18 cellular contexts compared by ENCODE assay signal in genomic region chr10:131176907-131177306, GRCh38.
DNase-seq lines count a peak whose midpoint lies in the region; ATAC-seq, FAIRE-seq and TF ChIP-seq lines count a peak whose summit lies in the region.
"Had no signal": no experiment of that assay in that cellular context is flagged by ENCODE, and none has a peak within 500 bp of the region (broad histone marks: within the 10 kb centered on the region; RNA-seq: fewer than 3 reads in every experiment).

No MANE protein-coding gene starts in this region.

- no peak overlapping the region; the same call in 1 of the 2 replicates for H2BK20ac ChIP-seq in H1 (ENCODE audit: low read length)

- peak overlapping the region; percentile 64 for H3K27ac ChIP-seq in BLaER1
- H3K27ac ChIP-seq in H1 (ENCODE audit: low read depth, low read length): no peak overlapping the region
- H3K27ac ChIP-seq: KMS-11 had no signal

- H4K5ac ChIP-seq in H1 (ENCODE audit: insufficient read length, low read depth, low read length): no peak overlapping the region

- H3K9me3 ChIP-seq in BLaER1: no peaks in the 10 kb centered on the region
- H3K9me3 ChIP-seq in H1 (ENCODE audit: insufficient read depth in 2 of 2, low read depth in 1 of 2, low read length in 1 of 2): peaks cover 0 to 9% of the 10 kb centered on the region in 2 experiments; a peak in 1 of 4 replicates

- H3K18ac ChIP-seq in H1 (ENCODE audit: extremely low read depth, low read length): no peak overlapping the region

- H3K36me3 ChIP-seq in BLaER1 (no peaks in the 10 kb centered on the region), H1 (ENCODE audit: control insufficient read depth in 2 of 4, insufficient read depth in 4 of 4, low read length in 3 of 4) (no peaks in the 10 kb centered on the region)

- CTCF ChIA-PET in H1 (lab: Charles Lee; ENCODE audit: partially characterized antibody): no interaction called here

- H3K4ac ChIP-seq in H1 (replicated peaks; ENCODE audit: insufficient read length, low read depth, low read length): no peak overlapping the region

- H3K4me3 ChIP-seq in BLaER1: no peak overlapping the region
- H3K4me3 ChIP-seq in H1 (ENCODE audit: extremely low read depth in 1 of 4, insufficient read depth in 2 of 4, low read depth in 3 of 4, low read length in 4 of 4): no peak overlapping the region

- no peak overlapping the region for H3K4me3 Mint-ChIP-seq in naive thymus-derived CD8-positive, alpha-beta T cell
- H3K4me3 Mint-ChIP-seq: B cell; CD4-positive, CD25-positive, alpha-beta regulatory T cell; CD8-positive, alpha-beta memory T cell; HFFc6 had no signal

- FAIRE-seq in HTR-8/SVneo (lab: Jason Lieb, UNC) (peak; percentile 36), H1 (lab: Jason Lieb, UNC) (no peak)
- FAIRE-seq: D721Med, G401.6 had no signal

- no peak overlapping the region for H3K9ac ChIP-seq in BLaER1
- no peak overlapping the region; a peak in 1 of 7 replicates for H3K9ac ChIP-seq in H1 (replicated peaks in 1 of 4; ENCODE audit: extremely low read depth in 1 of 4, low read depth in 3 of 4, low read length in 3 of 4)
- H3K9ac ChIP-seq: KMS-11 had no signal

- H3K27me3 ChIP-seq in BLaER1 (no peaks in the 10 kb centered on the region), H1 (replicated peaks in 1 of 4; ENCODE audit: control insufficient read depth in 3 of 4, extremely low read depth in 1 of 4, insufficient read depth in 3 of 4, low read length in 3 of 4) (peaks cover 0 to 3% (median 0%) of the 10 kb centered on the region in 4 experiments; a peak in 1 of 7 replicates)

- no peak for DNase-seq in HTR-8/SVneo (ENCODE audit: insufficient read length, low spot score)
- no peak for DNase-seq in H1 (ENCODE audit: low read depth in 1 of 2, low spot score in 2 of 2)
- peak; percentile 22 for DNase-seq in posterior vena cava (ENCODE audit: low spot score)
- DNase-seq in GM20000 (ENCODE audit: low spot score): no peak
- no peak for DNase-seq in naive thymus-derived CD8-positive, alpha-beta T cell
- no peak for DNase-seq in NCI-H748 treated with DMSO at 0.1 percent for 48 hours (lab: John Stamatoyannopoulos, UW)
- DNase-seq: 8988T; C1 segment of cervical spinal cord; CD4-positive, CD25-positive, alpha-beta regulatory T cell; CD8-positive, alpha-beta memory T cell; COR-L47; HCEC 1CT; HFFc6 had no signal

- intact Hi-C loops in posterior vena cava (cut with DNase I): no loop called here

- H2BK12ac ChIP-seq in H1 (ENCODE audit: low read depth, low read length): peak overlapping the region; percentile 53; the same call in 1 of the 2 replicates

- H4K8ac ChIP-seq in H1 (ENCODE audit: extremely low read depth, insufficient read depth, low read length): no peak overlapping the region

- H3K9me3 Mint-ChIP-seq in naive thymus-derived CD8-positive, alpha-beta T cell: peaks cover 0 to 4% (median 0%) of the 10 kb centered on the region in 9 donors
- H3K9me3 Mint-ChIP-seq: CD8-positive, alpha-beta memory T cell had no signal

- no peak for TF ChIP-seq RAD21 in H1 (IDR thresholded peaks at IDR 0.05 in 1 of 2, conservative IDR thresholded peaks at IDR 0.05 in 1 of 2; ENCODE audit: low read depth in 2 of 2, low read length in 2 of 2)

- no peaks in the 10 kb centered on the region for H3K23me2 ChIP-seq in H1 (ENCODE audit: low read depth, low read length)

- no peaks in the 10 kb centered on the region for H4K20me1 ChIP-seq in BLaER1
- H4K20me1 ChIP-seq in H1 (replicated peaks in 1 of 2; ENCODE audit: control insufficient read depth in 1 of 2, insufficient read depth in 2 of 2, low read length in 2 of 2): peaks cover 0 to 7% of the 10 kb centered on the region in 2 experiments

- H3K27me3 Mint-ChIP-seq in naive thymus-derived CD8-positive, alpha-beta T cell: peaks cover 0 to 3% (median 0%) of the 10 kb centered on the region in 5 donors
- H3K27me3 Mint-ChIP-seq: B cell; CD4-positive, CD25-positive, alpha-beta regulatory T cell; CD8-positive, alpha-beta memory T cell had no signal

- H3K4me2 ChIP-seq in BLaER1: no peak overlapping the region
- no peak overlapping the region for H3K4me2 ChIP-seq in H1 (ENCODE audit: insufficient read depth in 1 of 2, low read depth in 2 of 2, low read length in 2 of 2)
- H3K4me2 ChIP-seq: KMS-11 had no signal

- peaks cover 2% of the 10 kb centered on the region; the same call in 1 of the 2 replicates for H3K79me1 ChIP-seq in H1 (ENCODE audit: low read depth, low read length)

- WGBS in H1 (ENCODE audit: extremely low coverage in 1 of 2, insufficient coverage in 1 of 2, insufficient read length in 1 of 2, insufficient replicate concordance in 2 of 2, low coverage in 1 of 2, low lambda C conversion rate in 2 of 2, missing lambda C conversion rate in 1 of 2), 2 experiments: 80% methylated on average over 8 of the region's 8 CpGs; no CpG with 5 or more reads in 1 of the 2 experiments

- no peak overlapping the region for H3K56ac ChIP-seq in H1 (replicated peaks; ENCODE audit: insufficient read length, low read depth, low read length)

- no peak overlapping the region for H2AFZ ChIP-seq in H1 (ENCODE audit: low read length)

- no peak overlapping the region for H2BK15ac ChIP-seq in H1 (ENCODE audit: low read length)

- no peak for TF ChIP-seq EP300 in H1 (IDR thresholded peaks at IDR 0.05; ENCODE audit: borderline replicate concordance in 1 of 2, low read depth in 2 of 2, low read length in 2 of 2)

- H2BK5ac ChIP-seq in H1 (ENCODE audit: low read depth, low read length): peak overlapping the region; percentile 47; the same call in 1 of the 2 replicates

- ATAC-seq in naive thymus-derived CD8-positive, alpha-beta T cell: no peak

- H3K4me1 Mint-ChIP-seq in naive thymus-derived CD8-positive, alpha-beta T cell: no peaks in the 10 kb centered on the region
- H3K4me1 Mint-ChIP-seq: B cell; CD4-positive, CD25-positive, alpha-beta regulatory T cell; CD8-positive, alpha-beta memory T cell had no signal

- H3K23ac ChIP-seq in H1 (ENCODE audit: insufficient read length): no peak overlapping the region

- peak overlapping the region; percentile 95; the same call in 1 of the 2 replicates for H2AK5ac ChIP-seq in H1 (ENCODE audit: low read depth, low read length)

- no peak overlapping the region for H2BK120ac ChIP-seq in H1 (replicated peaks; ENCODE audit: low read depth, low read length)

- no peaks in the 10 kb centered on the region for H3K36me3 Mint-ChIP-seq in naive thymus-derived CD8-positive, alpha-beta T cell
- H3K36me3 Mint-ChIP-seq: CD4-positive, CD25-positive, alpha-beta regulatory T cell; CD8-positive, alpha-beta memory T cell had no signal

- no peaks in the 10 kb centered on the region for H3K79me2 ChIP-seq in H1 (ENCODE audit: control insufficient read depth in 1 of 2, insufficient read depth in 2 of 2, low read length in 2 of 2)

- no peak overlapping the region for H4K91ac ChIP-seq in H1 (replicated peaks; ENCODE audit: insufficient read length, low read length)

- H3K27ac Mint-ChIP-seq in naive thymus-derived CD8-positive, alpha-beta T cell: no peak overlapping the region
- H3K27ac Mint-ChIP-seq: B cell; CD4-positive, CD25-positive, alpha-beta regulatory T cell; CD8-positive, alpha-beta memory T cell; HFFc6 had no signal

- no peak for TF ChIP-seq POLR2A in H1 (IDR thresholded peaks at IDR 0.05; ENCODE audit: control extremely low read depth in 1 of 2, low read depth in 2 of 2, low read length in 2 of 2)

- H3K4me1 ChIP-seq in BLaER1: peaks cover 93% of the 10 kb centered on the region
- H3K4me1 ChIP-seq in H1 (replicated peaks in 1 of 4; ENCODE audit: control insufficient read depth in 3 of 4, insufficient read depth in 4 of 4, low read length in 3 of 4): peaks cover 0 to 2% (median 0%) of the 10 kb centered on the region in 4 experiments; a peak in 1 of 7 replicates

- POLR2A ChIA-PET in H1 (lab: Charles Lee; ENCODE audit: partially characterized antibody): no interaction called here
- POLR2A ChIA-PET in naive thymus-derived CD8-positive, alpha-beta T cell (lab: Charles Lee): no interaction called here

- no peak overlapping the region for H3K14ac ChIP-seq in H1 (ENCODE audit: insufficient read length)

- TF ChIP-seq CTCF in H1 (IDR thresholded peaks at IDR 0.05; ENCODE audit: control extremely low read depth in 1 of 3, insufficient read depth in 1 of 3, low read depth in 1 of 3, low read length in 3 of 3) (no peak), GM20000 (IDR thresholded peaks at IDR 0.05; ENCODE audit: extremely low read depth, missing control alignments) (no peak)

TF ChIP-seq in H1, 55 proteins besides CTCF, POLR2A, EP300 and RAD21:
- TF ChIP-seq EGR1 (IDR thresholded peaks at IDR 0.05; ENCODE audit: borderline replicate concordance, low read depth, low read length) (no peak), CREB1 (IDR thresholded peaks at IDR 0.05) (no peak)
